In genomic region chr19:33868821-33869412, GRCh38 we compare ENCODE assay signal across 8 cellular contexts.
DNase-seq lines count a peak whose midpoint lies in the region; ATAC-seq and TF ChIP-seq lines count a peak whose summit lies in the region.

No MANE protein-coding gene starts in this region.

- peak overlapping the region; percentile 73 for H3K18ac ChIP-seq in trophoblast cell (ENCODE audit: low read length)

- DNase-seq in Daoy (ENCODE audit: low read depth) (peak; percentile 68), adipocyte (ENCODE audit: low read depth) (peak; percentile 64), left cardiac atrium (peak; percentile 70), trophoblast cell (peak in 1 of 2 donors; percentile 2), T-helper 9 cell (no peak), NCI-H524 treated with DMSO at 0.1 percent for 48 hours (lab: John Stamatoyannopoulos, UW) (no peak), COLO668 (lab: John Stamatoyannopoulos, UW; ENCODE audit: unreplicated experiment) (no peak), GM13977 (ENCODE audit: low spot score) (no peak)

- no peak overlapping the region for H2BK5ac ChIP-seq in trophoblast cell (ENCODE audit: low read depth, low read length, poor library complexity)

- no peak for TF ChIP-seq CTCF in GM13977 (IDR thresholded peaks at IDR 0.05; ENCODE audit: extremely low read depth, insufficient read depth, missing control alignments)

- H3K4me1 ChIP-seq in adipocyte (ENCODE audit: control insufficient read depth, insufficient read depth, low read length) = peaks cover 12% of the 10 kb centered on the region
- H3K4me1 ChIP-seq in trophoblast cell (ENCODE audit: control insufficient read depth in 1 of 2, insufficient read depth in 2 of 2, low read length in 2 of 2) = peaks cover 4 to 7% of the 10 kb centered on the region in 2 experiments

- H3K79me1 ChIP-seq in trophoblast cell (ENCODE audit: low read length) = peaks cover 4% of the 10 kb centered on the region

- H2AFZ ChIP-seq in trophoblast cell (ENCODE audit: insufficient read depth, low read length, poor library complexity) = peak overlapping the region; percentile 30

- peak overlapping the region; percentile 3 for H3K4me2 ChIP-seq in trophoblast cell (ENCODE audit: low read length)

- ATAC-seq in left cardiac atrium = peak; percentile 91

- H3K27me3 ChIP-seq in adipocyte (replicated peaks; ENCODE audit: control insufficient read depth, insufficient read depth, low read length) (peaks cover 18% of the 10 kb centered on the region), trophoblast cell (ENCODE audit: insufficient read depth, low read length) (no peaks in the 10 kb centered on the region)

- no peak overlapping the region for H3K27ac ChIP-seq in trophoblast cell (ENCODE audit: low read depth, low read length)

- peak overlapping the region; percentile 88 for H2BK12ac ChIP-seq in trophoblast cell (ENCODE audit: low read length)

- H4K12ac ChIP-seq in trophoblast cell (ENCODE audit: low read depth, low read length) = no peak overlapping the region

- H3K9ac ChIP-seq in adipocyte (ENCODE audit: low read length) (peak overlapping the region; percentile 36), trophoblast cell (ENCODE audit: low read length) (no peak overlapping the region)

- WGBS in trophoblast cell (ENCODE audit: extremely low coverage, insufficient coverage, insufficient read length) = no CpG with 5 or more reads among the region's 21 CpGs

- H4K91ac ChIP-seq in trophoblast cell (ENCODE audit: low read depth, low read length) = peak overlapping the region; percentile 45

- H4K8ac ChIP-seq in trophoblast cell (ENCODE audit: low read depth, low read length) = peak overlapping the region; percentile 46

- H3K4me3 ChIP-seq in adipocyte (ENCODE audit: low read length) (peak overlapping the region; percentile 59), trophoblast cell (ENCODE audit: low read depth, low read length) (no peak overlapping the region)

- peak overlapping the region; percentile 77 for H2AK5ac ChIP-seq in trophoblast cell (ENCODE audit: low read length)

- no peak overlapping the region for H3K23ac ChIP-seq in trophoblast cell (ENCODE audit: low read length)

- in situ Hi-C loops in GM13977 (cut with MboI; ENCODE audit: low pct_unique_long_range_greater_than_20kb, low sequenced_read_pairs, unreplicated experiment) = no loop called here

- H3K36me3 ChIP-seq in adipocyte (ENCODE audit: control insufficient read depth, insufficient read depth, low read length, severe bottlenecking) (no peaks in the 10 kb centered on the region), trophoblast cell (ENCODE audit: control insufficient read depth in 1 of 2, insufficient read depth in 2 of 2, low read length in 2 of 2) (no peaks in the 10 kb centered on the region)

- H3K14ac ChIP-seq in trophoblast cell (ENCODE audit: low read length) = peak overlapping the region; percentile 32

- H3K9me3 ChIP-seq in adipocyte (ENCODE audit: control insufficient read depth, low read length) (no peaks in the 10 kb centered on the region), trophoblast cell (ENCODE audit: insufficient read depth, low read depth, low read length) (no peaks in the 10 kb centered on the region)

- peak overlapping the region; percentile 15 for H3K4ac ChIP-seq in trophoblast cell (ENCODE audit: low read depth, low read length)

- intact Hi-C loops in left cardiac atrium (cut with DNase I) = no loop called here

- H2BK120ac ChIP-seq in trophoblast cell (ENCODE audit: insufficient read depth, low read length, poor library complexity) = peak overlapping the region; percentile 68

- H3K79me2 ChIP-seq in trophoblast cell (ENCODE audit: control insufficient read depth, insufficient read depth, low read length, poor library complexity) = no peaks in the 10 kb centered on the region

Comparison
In these comparisons a context has a peak if more than half of its experiments do, and no peak if none do; other contexts are left out.
1. DNase-seq: peak in Daoy (single experiment), adipocyte (single experiment) and left cardiac atrium (single experiment); none in T-helper 9 cell (single experiment), NCI-H524 treated with DMSO at 0.1 percent for 48 hours (single experiment), COLO668 (single experiment) and GM13977 (single experiment).